Comparison of ENCODE assay signal across 1 cellular context in genomic region chr10:1047937-1048336, GRCh38.
TF ChIP-seq lines count a peak whose summit lies in the region.

No MANE protein-coding gene starts in this region.

TF ChIP-seq in H1, 55 proteins besides CTCF, POLR2A, EP300 and RAD21:
- TF ChIP-seq TBP (IDR thresholded peaks at IDR 0.05; ENCODE audit: low read depth, low read length) (no peak), SIN3A (conservative IDR thresholded peaks at IDR 0.05 in 1 of 2, IDR thresholded peaks at IDR 0.05 in 1 of 2; ENCODE audit: low read depth in 1 of 2, low read length in 2 of 2) (peak in 1 of 2 experiments; percentile 61; a peak in 1 of 4 replicates)
